Comparison of ENCODE assay signal across 19 cellular contexts in the genomic region with DNA sequence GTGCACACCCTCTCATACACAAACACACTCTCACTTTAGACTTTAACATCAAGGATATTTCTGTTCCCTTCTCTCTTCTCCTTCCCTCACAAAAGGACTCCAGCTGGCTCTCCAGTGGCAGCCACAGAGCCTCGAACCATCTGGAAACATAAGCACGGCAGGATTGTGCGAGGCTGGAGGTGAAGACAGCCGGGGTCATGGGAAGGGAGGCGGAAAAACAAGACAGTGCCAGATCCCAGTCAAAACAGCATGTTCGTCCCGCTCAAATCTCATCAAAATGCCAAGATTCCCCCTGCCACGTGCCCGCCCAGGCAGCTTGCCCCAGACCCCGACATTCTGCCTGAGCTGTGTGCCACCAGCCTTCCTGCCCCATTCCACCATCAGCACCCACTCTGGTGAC.
DNase-seq lines count a peak whose midpoint lies in the region; ATAC-seq lines count a peak whose summit lies in the region.
"Had no signal": no experiment of that assay in that cellular context is flagged by ENCODE, and none has a peak within 500 bp of the region (broad histone marks: within the 10 kb centered on the region; RNA-seq: fewer than 3 reads in every experiment).

No MANE protein-coding gene starts in this region.

- H3K27ac Mint-ChIP-seq in T-helper 17 cell = peak overlapping the region; percentile 57
- H3K27ac Mint-ChIP-seq: activated naive CD4-positive, alpha-beta T cell treated with anti-CD3 and anti-CD28 coated beads for 36 hours; endodermal cell; stimulated activated memory B cell treated with anti-CD40 and anti-IgM and Interleukin-4, amounts not matched to agents 10 μg/mL and 1 μg/mL and 100 μg/mL, for 72 hours had no signal

- no peaks in the 10 kb centered on the region for H3K27me3 ChIP-seq in aorta (ENCODE audit: control insufficient read depth in 1 of 2, insufficient read depth in 2 of 2, low read length in 1 of 2)
- H3K27me3 ChIP-seq: cardiac muscle cell, Peyer's patch, transverse colon had no signal

- H3K36me3 ChIP-seq in aorta (ENCODE audit: control insufficient read depth in 1 of 2, insufficient read depth in 2 of 2, low read length in 1 of 2) = no peaks in the 10 kb centered on the region
- H3K36me3 ChIP-seq: cardiac muscle cell, Peyer's patch, transverse colon had no signal

- intact Hi-C loops in Right ventricle myocardium superior (cut with DNase I) = no loop called here
- intact Hi-C loops in cardiac septum (cut with DNase I) = loop anchor here (10.0 kb wide), 1 partner anchor 216 kb away; no protein-coding TSS in a partner anchor
- intact Hi-C loops in left ventricle myocardium superior (cut with micrococcal nuclease) = no loop called here
- intact Hi-C loops in aorta (cut with DNase I) = no loop called here

- no peak overlapping the region for H3K4me3 ChIP-seq in aorta (ENCODE audit: low read length in 2 of 2)
- H3K4me3 ChIP-seq: cardiac muscle cell, Peyer's patch, transverse colon had no signal

- DNase-seq in Right ventricle myocardium superior (no peak), cardiac septum (ENCODE audit: low spot score) (no peak), T-helper 17 cell (no peak), left ventricle myocardium superior (peak; percentile 53), aorta (no peak), SK-N-DZ (ENCODE audit: low spot score) (no peak), NAMALWA (ENCODE audit: low spot score) (no peak)
- DNase-seq: activated naive CD4-positive, alpha-beta T cell treated with anti-CD3 and anti-CD28 coated beads for 36 hours; DMS53; endodermal cell; left colon; NCI-H1436 treated with DMSO at 0.1 percent for 48 hours; Peyer's patch; T-cell had no signal

- peaks cover 19% of the 10 kb centered on the region for H3K27me3 Mint-ChIP-seq in T-helper 17 cell

- H3K4me3 Mint-ChIP-seq in T-helper 17 cell = peak overlapping the region; percentile 19
- H3K4me3 Mint-ChIP-seq: activated naive CD4-positive, alpha-beta T cell treated with anti-CD3 and anti-CD28 coated beads for 36 hours; endodermal cell; stimulated activated memory B cell treated with anti-CD40 and anti-IgM and Interleukin-4, amounts not matched to agents 10 μg/mL and 1 μg/mL and 100 μg/mL, for 72 hours had no signal

- H3K9me3 ChIP-seq in T-helper 17 cell (ENCODE audit: control insufficient read depth, low read length, poor library complexity, severe bottlenecking) = no peaks in the 10 kb centered on the region
- H3K9me3 ChIP-seq in aorta (ENCODE audit: control insufficient read depth, low read length) = no peaks in the 10 kb centered on the region
- H3K9me3 ChIP-seq: Peyer's patch, transverse colon had no signal

- peaks cover 31% of the 10 kb centered on the region for H3K4me1 Mint-ChIP-seq in T-helper 17 cell
- H3K4me1 Mint-ChIP-seq: stimulated activated memory B cell treated with anti-CD40 and anti-IgM and Interleukin-4, amounts not matched to agents 10 μg/mL and 1 μg/mL and 100 μg/mL, for 72 hours had no signal

- H3K36me3 Mint-ChIP-seq in T-helper 17 cell (ENCODE audit: low read depth) = peaks cover under 1% of the 10 kb centered on the region
- H3K36me3 Mint-ChIP-seq: stimulated activated memory B cell treated with anti-CD40 and anti-IgM and Interleukin-4, amounts not matched to agents 10 μg/mL and 1 μg/mL and 100 μg/mL, for 72 hours; T-cell had no signal

- H3K4me1 ChIP-seq in aorta (ENCODE audit: control insufficient read depth in 1 of 2, insufficient read depth in 2 of 2, low read length in 2 of 2) = no peaks in the 10 kb centered on the region
- H3K4me1 ChIP-seq: transverse colon had no signal

- H3K27ac ChIP-seq in aorta (ENCODE audit: low read depth in 1 of 2, low read length in 2 of 2) = no peak overlapping the region
- H3K27ac ChIP-seq: cardiac muscle cell, parathyroid adenoma, Peyer's patch, transverse colon had no signal

- WGBS in aorta, 2 donors = 50 to 63% methylated on average over 10 of the region's 10 CpGs

- peak; percentile 55 for ATAC-seq in Right ventricle myocardium superior (ENCODE audit: poor library complexity)
- no peak for ATAC-seq in T-helper 17 cell
- ATAC-seq in left ventricle myocardium superior = peak; percentile 64
- peak; percentile 17 for ATAC-seq in aorta (ENCODE audit: low FRiP score)
- no peak for ATAC-seq in HG03025 (IDR thresholded peaks at IDR 0.05; ENCODE audit: low FRiP score, unreplicated experiment)
- ATAC-seq: stimulated activated memory B cell treated with anti-CD40 and anti-IgM and Interleukin-4, amounts not matched to agents 10 μg/mL and 1 μg/mL and 100 μg/mL, for 72 hours; T-cell had no signal

Comparison
In these comparisons a context has a peak if more than half of its experiments do, and no peak if none do; other contexts are left out.
1. ATAC-seq: peak in Right ventricle myocardium superior (single experiment), left ventricle myocardium superior (single experiment) and aorta (single experiment); none in T-helper 17 cell (single experiment) and HG03025 (single experiment).